Comparison of ENCODE assay signal across 10 cellular contexts in genomic region chr3:86989611-86990010, GRCh38. TPM values are rescaled to one million over a fixed set of nuclear protein-coding genes. Genes with fewer than 3 reads are reported as not detected.
DNase-seq lines count a peak whose midpoint lies in the region; ATAC-seq and TF ChIP-seq lines count a peak whose summit lies in the region.
"Had no signal": no experiment of that assay in that cellular context is flagged by ENCODE, and none has a peak within 500 bp of the region (broad histone marks: within the 10 kb centered on the region; RNA-seq: fewer than 3 reads in every experiment).

No MANE protein-coding gene starts in this region.

- H3K36me3 ChIP-seq in ES-I3 (ENCODE audit: insufficient read depth, low read length) (no peaks in the 10 kb centered on the region), iPS-20b (ENCODE audit: insufficient read depth, low read depth, low read length) (no peaks in the 10 kb centered on the region), skeletal muscle satellite cell (ENCODE audit: insufficient read depth, low read length) (peaks cover 4% of the 10 kb centered on the region)

- in situ Hi-C loops in astrocyte of the spinal cord (cut with HindIII; ENCODE audit: low sequenced_read_pairs): no loop called here

- DNase-seq in astrocyte of the spinal cord (ENCODE audit: low read depth, low spot score) (peak; percentile 29), NCI-H524 (lab: John Stamatoyannopoulos, UW) (no peak)
- DNase-seq: activated CD4-positive, CD25-positive, alpha-beta regulatory T cell; activated naive CD4-positive, alpha-beta T cell treated with Interleukin-2 at 50 U/mL for 16 hours had no signal

- peak overlapping the region; percentile 77 for H3K4me2 ChIP-seq in skeletal muscle satellite cell (ENCODE audit: low read length)

- ATAC-seq in GM21737 (IDR thresholded peaks at IDR 0.05; ENCODE audit: unreplicated experiment) (no peak), HG02678 (IDR thresholded peaks at IDR 0.05; ENCODE audit: unreplicated experiment) (no peak), HG03342 (IDR thresholded peaks at IDR 0.05; ENCODE audit: unreplicated experiment) (no peak)

- no peak overlapping the region for H3K27ac ChIP-seq in iPS-20b (ENCODE audit: low read length)

- H3K27me3 ChIP-seq in iPS-20b (ENCODE audit: insufficient read depth, low read length) (peaks cover 20% of the 10 kb centered on the region), skeletal muscle satellite cell (ENCODE audit: control insufficient read depth, insufficient read depth, low read length) (no peaks in the 10 kb centered on the region)

- H3K9ac ChIP-seq in ES-I3 (ENCODE audit: low read depth, low read length) (peak overlapping the region; percentile 62; the same call in 1 of the 2 replicates), iPS-20b (ENCODE audit: low read depth, low read length) (peak overlapping the region; percentile 61; the same call in 1 of the 2 replicates), skeletal muscle satellite cell (ENCODE audit: low read depth, low read length) (peak overlapping the region; percentile 98)

- H3K4me3 ChIP-seq in astrocyte of the spinal cord (ENCODE audit: low read depth, low read length) (peak overlapping the region; percentile 85), iPS-20b (ENCODE audit: low read length) (peak overlapping the region; percentile 82), skeletal muscle satellite cell (ENCODE audit: low read length) (peak overlapping the region; percentile 95)

- H3K9me3 ChIP-seq in ES-I3 (ENCODE audit: control insufficient read depth, insufficient read depth, low read length) (no peaks in the 10 kb centered on the region), iPS-20b (ENCODE audit: insufficient read depth, low read depth, low read length) (no peaks in the 10 kb centered on the region), skeletal muscle satellite cell (replicated peaks; ENCODE audit: low read length) (no peaks in the 10 kb centered on the region)

- H3K4me1 ChIP-seq in ES-I3 (ENCODE audit: insufficient read depth, low read length): peaks cover 7% of the 10 kb centered on the region
- H3K4me1 ChIP-seq in iPS-20b (ENCODE audit: insufficient read depth, low read length): peaks cover 6% of the 10 kb centered on the region
- H3K4me1 ChIP-seq in skeletal muscle satellite cell (ENCODE audit: control insufficient read depth, insufficient read depth, low read length): peaks cover 61% of the 10 kb centered on the region

- TF ChIP-seq CTCF in astrocyte of the spinal cord (IDR thresholded peaks at IDR 0.05; ENCODE audit: low read depth, low read length): no peak

RNA-seq across cellular contexts. Expression of gene VGLL3, which starts 1.3 kb away (rescaled TPM):
- 59.0 and 59.3 TPM in 2 replicates for total RNA-seq in skeletal muscle satellite cell (2012; rRNA removed)
